ENCODE assay signal across 8 cellular contexts in genomic region chr2:181790716-181791649, GRCh38.
DNase-seq lines count a peak whose midpoint lies in the region; ATAC-seq and TF ChIP-seq lines count a peak whose summit lies in the region.

No MANE protein-coding gene starts in this region.

- intact Hi-C loops in colonic mucosa (cut with DNase I): no loop called here

- no peak overlapping the region for H3K4me3 ChIP-seq in colonic mucosa
- H3K4me3 ChIP-seq in skin epidermis: no peak overlapping the region

- H3K27ac ChIP-seq in colonic mucosa (peak overlapping the region; percentile 81), skin epidermis (peak overlapping the region in 11 of 21 experiments; percentile 10 to 72 (median 44))

- no peaks in the 10 kb centered on the region for H3K27me3 ChIP-seq in colonic mucosa

- H3K36me3 ChIP-seq in colonic mucosa: no peaks in the 10 kb centered on the region

- H3K9ac ChIP-seq in colonic mucosa (ENCODE audit: low read depth in 2 of 2, low read length in 2 of 2): peak overlapping the region in 1 of 2 donors; percentile 30

- H3K9me3 ChIP-seq in colonic mucosa: no peaks in the 10 kb centered on the region

- ATAC-seq in HG02852 (IDR thresholded peaks at IDR 0.05; ENCODE audit: unreplicated experiment): peak; percentile 91

- peaks cover 13% of the 10 kb centered on the region for H3K4me1 ChIP-seq in colonic mucosa

- peak; percentile 34 for DNase-seq in stimulated activated CD4-positive, alpha-beta T cell treated with anti-CD3 and anti-CD28 coated beads, Interleukin-15, amount 100 ng/mL, for 24 hours
- DNase-seq in stimulated activated CD4-positive, alpha-beta T cell treated with anti-CD3 and anti-CD28 coated beads, Interleukin-2, amount 100 ng/mL, for 48 hours: no peak
- peak; percentile 22 for DNase-seq in NCI-H748 treated with DMSO at 0.1 percent for 48 hours (lab: John Stamatoyannopoulos, UW)
- DNase-seq in colonic mucosa: peak; percentile 42
- DNase-seq in cerebellar nuclear complex (lab: John Stamatoyannopoulos, UW): no peak
- no peak for DNase-seq in hypothalamus (lab: John Stamatoyannopoulos, UW)

- TF ChIP-seq CTCF in colonic mucosa (IDR thresholded peaks at IDR 0.05): no peak

Comparison
In these comparisons a context has a peak if more than half of its experiments do, and no peak if none do; other contexts are left out.
1. DNase-seq: peak in stimulated activated CD4-positive, alpha-beta T cell treated with anti-CD3 and anti-CD28 coated beads, Interleukin-15, amount 100 ng/mL, for 24 hours (single experiment), NCI-H748 treated with DMSO at 0.1 percent for 48 hours (single experiment) and colonic mucosa (single experiment); none in stimulated activated CD4-positive, alpha-beta T cell treated with anti-CD3 and anti-CD28 coated beads, Interleukin-2, amount 100 ng/mL, for 48 hours (0 of 2), cerebellar nuclear complex (0 of 2) and hypothalamus (0 of 51).